In genomic region chr2:146709004-146709403, GRCh38 we compare ENCODE assay signal across 3 cellular contexts.
"Had no signal": no experiment of that assay in that cellular context is flagged by ENCODE, and none has a peak within 500 bp of the region (broad histone marks: within the 10 kb centered on the region; RNA-seq: fewer than 3 reads in every experiment).

No MANE protein-coding gene starts in this region.

- DNase-seq: GDM1, GF-D8 had no signal

- H3K4me3 ChIP-seq: GM12878 had no signal

- ATAC-seq: GM12878 had no signal
